Comparison of ENCODE assay signal across 23 cellular contexts in the genomic region with DNA sequence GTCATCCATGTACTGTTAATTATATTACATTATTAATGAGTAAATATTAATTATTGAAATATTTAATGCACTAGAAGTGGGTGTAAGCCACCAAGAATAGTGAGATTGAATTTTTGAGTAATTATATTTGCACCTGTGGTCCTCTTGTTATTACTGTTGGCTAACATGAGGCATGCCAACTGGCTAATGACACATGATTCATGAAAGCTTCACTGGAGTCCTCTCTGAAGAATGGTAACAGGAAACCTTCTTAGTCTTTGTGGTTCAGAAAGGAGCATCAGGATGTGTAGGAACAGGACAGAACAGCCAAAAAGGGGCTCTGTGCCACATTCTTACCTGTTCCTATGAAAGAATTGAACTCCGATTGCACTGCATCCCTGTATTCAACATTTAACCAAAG.
DNase-seq lines count a peak whose midpoint lies in the region; ATAC-seq and TF ChIP-seq lines count a peak whose summit lies in the region.
"Had no signal": no experiment of that assay in that cellular context is flagged by ENCODE, and none has a peak within 500 bp of the region (broad histone marks: within the 10 kb centered on the region; RNA-seq: fewer than 3 reads in every experiment).

No MANE protein-coding gene starts in this region.

- H3K9ac ChIP-seq in mesendoderm (ENCODE audit: low read length) = no peak overlapping the region
- H3K9ac ChIP-seq: SK-N-SH had no signal

- no peak overlapping the region for H2BK15ac ChIP-seq in mesendoderm (replicated peaks; ENCODE audit: low read depth)

- DNase-seq in DMS 273 (lab: John Stamatoyannopoulos, UW; ENCODE audit: unreplicated experiment) = peak; percentile 4
- no peak for DNase-seq in DMS 273 treated with DMSO at 0.1 percent for 48 hours (lab: John Stamatoyannopoulos, UW)
- peak; percentile 62 for DNase-seq in NCI-H2171 treated with DMSO at 0.1 percent for 48 hours (lab: John Stamatoyannopoulos, UW)
- peak; percentile 31 for DNase-seq in kidney tubule cell (ENCODE audit: low spot score)
- DNase-seq in hypothalamus (lab: John Stamatoyannopoulos, UW) = no peak
- no peak for DNase-seq in mesendoderm
- DNase-seq in activated CD4-positive, CD25-positive, alpha-beta regulatory T cell treated with anti-CD3 and anti-CD28 coated beads, Interleukin-2, amount 50 U/mL, for 72 hours = no peak
- DNase-seq: CD8-positive, alpha-beta T cell; DMS153; DND-41; H7; Karpas-422; MG63; NCI-H1694; NCI-H2081; NCI-H446; NCI-H524 treated with DMSO at 0.1 percent for 48 hours; NCI-H774; SK-N-SH had no signal

- H2AK5ac ChIP-seq in mesendoderm (ENCODE audit: low read length) = no peak overlapping the region

- no peak overlapping the region for H4K8ac ChIP-seq in mesendoderm (ENCODE audit: low read depth, low read length)

- H3K79me2 ChIP-seq in mesendoderm (ENCODE audit: control insufficient read depth, insufficient read depth, low read length) = no peaks in the 10 kb centered on the region

- TF ChIP-seq EP300 in gastroesophageal sphincter (IDR thresholded peaks at IDR 0.05) = no peak

- no peak overlapping the region for H3K23ac ChIP-seq in mesendoderm (ENCODE audit: low read length)

- H3K4ac ChIP-seq in mesendoderm (ENCODE audit: low read depth, low read length) = no peak overlapping the region

- H3K79me1 ChIP-seq in mesendoderm (ENCODE audit: low read length) = no peaks in the 10 kb centered on the region

- H3K18ac ChIP-seq in mesendoderm (ENCODE audit: low read length) = no peak overlapping the region

- H3K36me3 ChIP-seq in mesendoderm (ENCODE audit: control insufficient read depth, insufficient read depth, low read length) = no peaks in the 10 kb centered on the region
- H3K36me3 ChIP-seq in gastroesophageal sphincter = no peaks in the 10 kb centered on the region
- H3K36me3 ChIP-seq: MG63 had no signal

- no peak for TF ChIP-seq POLR2A in gastroesophageal sphincter (IDR thresholded peaks at IDR 0.05)

- H3K4me1 ChIP-seq in mesendoderm (ENCODE audit: control insufficient read depth, low read depth, low read length) (no peaks in the 10 kb centered on the region), gastroesophageal sphincter (no peaks in the 10 kb centered on the region)

- H3K9me3 ChIP-seq in gastroesophageal sphincter = peaks cover 0 to 5% (median 0%) of the 10 kb centered on the region in 3 donors
- H3K9me3 ChIP-seq: SK-N-SH had no signal

- no peak overlapping the region for H2BK120ac ChIP-seq in mesendoderm (ENCODE audit: low read depth, low read length)

- H3K4me3 ChIP-seq in mesendoderm (ENCODE audit: low read length) (no peak overlapping the region), gastroesophageal sphincter (no peak overlapping the region)
- H3K4me3 ChIP-seq: MG63 had no signal

- no peak for TF ChIP-seq CTCF in gastroesophageal sphincter (IDR thresholded peaks at IDR 0.05)

- no peak overlapping the region for H3K4me2 ChIP-seq in mesendoderm (ENCODE audit: low read length)
- H3K4me2 ChIP-seq: SK-N-SH had no signal

- no peak for ATAC-seq in gastroesophageal sphincter
- ATAC-seq: CD8-positive, alpha-beta T cell had no signal

- H3K56ac ChIP-seq in mesendoderm (ENCODE audit: low read length) = no peak overlapping the region

- no peak overlapping the region for H2BK5ac ChIP-seq in mesendoderm (ENCODE audit: low read length)

- no CpG with 5 or more reads among the region's 1 CpG for WGBS in mesendoderm (ENCODE audit: extremely low coverage, insufficient coverage, low lambda C conversion rate)
- 95% methylated on average over 1 of the region's 1 CpG; no CpG with 5 or more reads in 1 of the 2 donors for WGBS in gastroesophageal sphincter (ENCODE audit: low coverage in 1 of 2), 2 donors

- no peak overlapping the region for H3K27ac ChIP-seq in mesendoderm (ENCODE audit: low read depth, low read length)
- H3K27ac ChIP-seq in gastroesophageal sphincter = no peak overlapping the region
- H3K27ac ChIP-seq: 22Rv1, C4-2B, HL-60 had no signal

- H4K5ac ChIP-seq in mesendoderm (ENCODE audit: low read length) = no peak overlapping the region

- H3K27me3 ChIP-seq in mesendoderm (ENCODE audit: insufficient read depth, low read length, poor library complexity) (no peaks in the 10 kb centered on the region), gastroesophageal sphincter (no peaks in the 10 kb centered on the region)
- H3K27me3 ChIP-seq: MG63 had no signal

Comparison
In these comparisons a context has a peak if more than half of its experiments do, and no peak if none do; other contexts are left out.
1. DNase-seq: peak in DMS 273 (single experiment), NCI-H2171 treated with DMSO at 0.1 percent for 48 hours (single experiment) and kidney tubule cell (single experiment); none in DMS 273 treated with DMSO at 0.1 percent for 48 hours (single experiment), hypothalamus (0 of 51), mesendoderm (single experiment) and activated CD4-positive, CD25-positive, alpha-beta regulatory T cell treated with anti-CD3 and anti-CD28 coated beads, Interleukin-2, amount 50 U/mL, for 72 hours (single experiment).